Comparison of ENCODE assay signal across 2 cellular contexts in the genomic region with DNA sequence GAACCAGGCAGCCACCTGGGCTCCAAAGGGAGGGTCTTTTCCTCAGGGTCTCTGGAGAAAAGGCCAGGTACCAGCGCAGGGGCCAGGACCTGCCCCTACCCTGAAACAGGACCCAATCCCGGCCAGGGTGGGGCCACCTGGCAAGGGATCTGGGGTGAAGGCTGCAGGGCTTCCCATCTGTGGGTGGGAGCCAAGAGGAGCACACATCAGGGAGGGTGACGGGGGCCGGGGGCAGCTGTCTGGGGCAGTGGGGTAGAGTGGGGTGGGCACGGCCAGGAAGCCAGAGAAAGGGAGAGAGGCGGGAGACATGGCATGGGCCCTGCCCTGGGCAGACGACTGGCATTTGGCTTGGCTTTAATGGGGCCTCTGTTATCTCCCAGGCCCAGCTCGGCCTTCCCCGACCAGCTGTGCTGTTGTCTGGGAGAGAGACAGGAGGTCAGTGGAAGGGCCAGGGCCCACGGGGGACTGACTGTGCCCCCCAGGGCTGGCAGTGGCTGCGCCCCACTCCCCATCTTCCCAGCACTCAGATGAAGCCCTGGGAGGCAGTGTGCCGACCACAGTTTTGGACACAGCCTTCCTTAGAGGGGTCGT.
TF ChIP-seq lines count a peak whose summit lies in the region.

No MANE protein-coding gene starts in this region.

TF ChIP-seq in SK-N-SH, 30 proteins besides CTCF, POLR2A, EP300 and RAD21 (continued from another document):
- TF ChIP-seq, protein P1, sequence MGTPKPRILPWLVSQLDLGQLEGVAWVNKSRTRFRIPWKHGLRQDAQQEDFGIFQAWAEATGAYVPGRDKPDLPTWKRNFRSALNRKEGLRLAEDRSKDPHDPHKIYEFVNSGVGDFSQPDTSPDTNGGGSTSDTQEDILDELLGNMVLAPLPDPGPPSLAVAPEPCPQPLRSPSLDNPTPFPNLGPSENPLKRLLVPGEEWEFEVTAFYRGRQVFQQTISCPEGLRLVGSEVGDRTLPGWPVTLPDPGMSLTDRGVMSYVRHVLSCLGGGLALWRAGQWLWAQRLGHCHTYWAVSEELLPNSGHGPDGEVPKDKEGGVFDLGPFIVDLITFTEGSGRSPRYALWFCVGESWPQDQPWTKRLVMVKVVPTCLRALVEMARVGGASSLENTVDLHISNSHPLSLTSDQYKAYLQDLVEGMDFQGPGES (IDR thresholded peaks at IDR 0.05; ENCODE audit: low read depth, low read length): no peak
- no peak for TF ChIP-seq POLR2AphosphoS5 (IDR thresholded peaks at IDR 0.05; ENCODE audit: low read depth, low read length)

TF ChIP-seq in SK-N-SH treated with all-trans-retinoic acid at 6 μM for 48 hours, 23 proteins besides CTCF, POLR2A, EP300 and RAD21:
- TF ChIP-seq, protein P2, sequence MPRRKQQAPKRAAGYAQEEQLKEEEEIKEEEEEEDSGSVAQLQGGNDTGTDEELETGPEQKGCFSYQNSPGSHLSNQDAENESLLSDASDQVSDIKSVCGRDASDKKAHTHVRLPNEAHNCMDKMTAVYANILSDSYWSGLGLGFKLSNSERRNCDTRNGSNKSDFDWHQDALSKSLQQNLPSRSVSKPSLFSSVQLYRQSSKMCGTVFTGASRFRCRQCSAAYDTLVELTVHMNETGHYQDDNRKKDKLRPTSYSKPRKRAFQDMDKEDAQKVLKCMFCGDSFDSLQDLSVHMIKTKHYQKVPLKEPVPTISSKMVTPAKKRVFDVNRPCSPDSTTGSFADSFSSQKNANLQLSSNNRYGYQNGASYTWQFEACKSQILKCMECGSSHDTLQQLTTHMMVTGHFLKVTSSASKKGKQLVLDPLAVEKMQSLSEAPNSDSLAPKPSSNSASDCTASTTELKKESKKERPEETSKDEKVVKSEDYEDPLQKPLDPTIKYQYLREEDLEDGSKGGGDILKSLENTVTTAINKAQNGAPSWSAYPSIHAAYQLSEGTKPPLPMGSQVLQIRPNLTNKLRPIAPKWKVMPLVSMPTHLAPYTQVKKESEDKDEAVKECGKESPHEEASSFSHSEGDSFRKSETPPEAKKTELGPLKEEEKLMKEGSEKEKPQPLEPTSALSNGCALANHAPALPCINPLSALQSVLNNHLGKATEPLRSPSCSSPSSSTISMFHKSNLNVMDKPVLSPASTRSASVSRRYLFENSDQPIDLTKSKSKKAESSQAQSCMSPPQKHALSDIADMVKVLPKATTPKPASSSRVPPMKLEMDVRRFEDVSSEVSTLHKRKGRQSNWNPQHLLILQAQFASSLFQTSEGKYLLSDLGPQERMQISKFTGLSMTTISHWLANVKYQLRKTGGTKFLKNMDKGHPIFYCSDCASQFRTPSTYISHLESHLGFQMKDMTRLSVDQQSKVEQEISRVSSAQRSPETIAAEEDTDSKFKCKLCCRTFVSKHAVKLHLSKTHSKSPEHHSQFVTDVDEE (CRISPR knock-in tag; IDR thresholded peaks at IDR 0.05): no peak
- TF ChIP-seq ZNF8 (CRISPR knock-in tag; IDR thresholded peaks at IDR 0.05): no peak
- no peak for TF ChIP-seq ISL1 (CRISPR knock-in tag; IDR thresholded peaks at IDR 0.05)
- TF ChIP-seq, protein P3, sequence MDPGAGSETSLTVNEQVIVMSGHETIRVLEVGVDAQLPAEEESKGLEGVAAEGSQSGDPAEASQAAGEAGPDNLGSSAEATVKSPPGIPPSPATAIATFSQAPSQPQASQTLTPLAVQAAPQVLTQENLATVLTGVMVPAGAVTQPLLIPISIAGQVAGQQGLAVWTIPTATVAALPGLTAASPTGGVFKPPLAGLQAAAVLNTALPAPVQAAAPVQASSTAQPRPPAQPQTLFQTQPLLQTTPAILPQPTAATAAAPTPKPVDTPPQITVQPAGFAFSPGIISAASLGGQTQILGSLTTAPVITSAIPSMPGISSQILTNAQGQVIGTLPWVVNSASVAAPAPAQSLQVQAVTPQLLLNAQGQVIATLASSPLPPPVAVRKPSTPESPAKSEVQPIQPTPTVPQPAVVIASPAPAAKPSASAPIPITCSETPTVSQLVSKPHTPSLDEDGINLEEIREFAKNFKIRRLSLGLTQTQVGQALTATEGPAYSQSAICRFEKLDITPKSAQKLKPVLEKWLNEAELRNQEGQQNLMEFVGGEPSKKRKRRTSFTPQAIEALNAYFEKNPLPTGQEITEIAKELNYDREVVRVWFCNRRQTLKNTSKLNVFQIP (CRISPR knock-in tag; IDR thresholded peaks at IDR 0.05; ENCODE audit: borderline replicate concordance, low read depth): no peak
- no peak for TF ChIP-seq GLIS3 (CRISPR knock-in tag; IDR thresholded peaks at IDR 0.05)
- TF ChIP-seq ZFP30 (CRISPR knock-in tag; IDR thresholded peaks at IDR 0.05): no peak
- no peak for TF ChIP-seq RARB (CRISPR knock-in tag; IDR thresholded peaks at IDR 0.05)
- TF ChIP-seq TOX (CRISPR knock-in tag; IDR thresholded peaks at IDR 0.05; ENCODE audit: borderline replicate concordance): no peak
